ENCODE assay signal across 1 cellular context in genomic region chr1:223364685-223365382, GRCh38.
TF ChIP-seq lines count a peak whose summit lies in the region.

No MANE protein-coding gene starts in this region.

TF ChIP-seq in HEK293, 187 proteins besides CTCF, POLR2A, EP300 and RAD21 (continued from another document and continues in another):
- no peak; the same call in 1 of the 2 replicates for TF ChIP-seq PRDM2 (tag by site-specific recombination; IDR thresholded peaks at IDR 0.05; ENCODE audit: borderline replicate concordance)
- no peak for TF ChIP-seq ZIC2 (tag by site-specific recombination; IDR thresholded peaks at IDR 0.05)
- no peak for TF ChIP-seq ZNF121 (tag by site-specific recombination; IDR thresholded peaks at IDR 0.05)
- no peak for TF ChIP-seq ZNF302 (tag by site-specific recombination; IDR thresholded peaks at IDR 0.05; ENCODE audit: low read depth)
- no peak for TF ChIP-seq TCF7L2 (IDR thresholded peaks at IDR 0.05; ENCODE audit: borderline replicate concordance, low read depth, low read length)
- TF ChIP-seq MYNN (tag by site-specific recombination; IDR thresholded peaks at IDR 0.05; ENCODE audit: borderline replicate concordance) = 0 out of 2 replicates have a peak, but pooled peaks have one; percentile 39
- no peak for TF ChIP-seq ZNF214 (tag by site-specific recombination; IDR thresholded peaks at IDR 0.05; ENCODE audit: borderline replicate concordance)
- no peak for TF ChIP-seq ZNF514 (tag by site-specific recombination; IDR thresholded peaks at IDR 0.05)
- peak; percentile 87 for TF ChIP-seq PRDM10 (tag by site-specific recombination; IDR thresholded peaks at IDR 0.05)
- no peak for TF ChIP-seq ZNF391 (tag by site-specific recombination; IDR thresholded peaks at IDR 0.05; ENCODE audit: borderline replicate concordance, low read depth)
- TF ChIP-seq IKZF3 (tag by site-specific recombination; IDR thresholded peaks at IDR 0.05) = no peak
- peak; percentile 22; the same call in 1 of the 2 replicates for TF ChIP-seq PRDM1 (tag by site-specific recombination; IDR thresholded peaks at IDR 0.05)
- peak; percentile 36; the same call in 1 of the 2 replicates for TF ChIP-seq KLF8 (tag by site-specific recombination; IDR thresholded peaks at IDR 0.05)
- no peak for TF ChIP-seq BCL11B (tag by site-specific recombination; IDR thresholded peaks at IDR 0.05; ENCODE audit: low read depth)
- TF ChIP-seq AEBP2 (tag by site-specific recombination; IDR thresholded peaks at IDR 0.05; ENCODE audit: borderline replicate concordance) = no peak
- peak; percentile 71 for TF ChIP-seq ZFHX2 (tag by site-specific recombination; conservative IDR thresholded peaks at IDR 0.05)
- peak; percentile 60 for TF ChIP-seq ZEB2 (tag by site-specific recombination; IDR thresholded peaks at IDR 0.05)
- TF ChIP-seq ZNF701 (tag by site-specific recombination; IDR thresholded peaks at IDR 0.05) = no peak
- TF ChIP-seq ZNF19 (tag by site-specific recombination; IDR thresholded peaks at IDR 0.05; ENCODE audit: low read depth) = no peak
- TF ChIP-seq WT1 (tag by site-specific recombination; IDR thresholded peaks at IDR 0.05) = no peak; the same call in none of the 2 replicates
- peak; percentile 58; the same call in 1 of the 2 replicates for TF ChIP-seq SP3 (tag by site-specific recombination; IDR thresholded peaks at IDR 0.05)
- TF ChIP-seq ZNF549 (tag by site-specific recombination; IDR thresholded peaks at IDR 0.05) = no peak
- no peak for TF ChIP-seq ZNF324 (tag by site-specific recombination; IDR thresholded peaks at IDR 0.05)
- no peak for TF ChIP-seq ZNF18 (tag by site-specific recombination; IDR thresholded peaks at IDR 0.05)
- TF ChIP-seq PBX3 (CRISPR knock-in tag; IDR thresholded peaks at IDR 0.05) = no peak
- TF ChIP-seq ZNF335 (tag by site-specific recombination; conservative IDR thresholded peaks at IDR 0.05) = peak; percentile 95
- peak; percentile 64; the same call in 1 of the 2 replicates for TF ChIP-seq ZNF600 (tag by site-specific recombination; IDR thresholded peaks at IDR 0.05)
- TF ChIP-seq ZNF239 (tag by site-specific recombination; IDR thresholded peaks at IDR 0.05) = no peak
- no peak for TF ChIP-seq ZNF266 (tag by site-specific recombination; IDR thresholded peaks at IDR 0.05; ENCODE audit: low read depth)
- TF ChIP-seq ZBTB10 (tag by site-specific recombination; IDR thresholded peaks at IDR 0.05) = peak; percentile 73; the same call in 1 of the 2 replicates
- no peak for TF ChIP-seq ZNF658 (tag by site-specific recombination; IDR thresholded peaks at IDR 0.05)
- 0 out of 2 replicates have a peak, but pooled peaks have one; percentile 11 for TF ChIP-seq HOXC10 (CRISPR knock-in tag; IDR thresholded peaks at IDR 0.05)
- no peak for TF ChIP-seq ZFP37 (tag by site-specific recombination; IDR thresholded peaks at IDR 0.05)
- TF ChIP-seq ZNF501 (tag by site-specific recombination; IDR thresholded peaks at IDR 0.05) = 0 out of 2 replicates have a peak, but pooled peaks have one; percentile 20
- TF ChIP-seq ZBTB7A (tag by site-specific recombination; IDR thresholded peaks at IDR 0.05; ENCODE audit: low read depth) = peak; percentile 79
- no peak for TF ChIP-seq TSHZ1 (tag by site-specific recombination; IDR thresholded peaks at IDR 0.05; ENCODE audit: borderline replicate concordance)
- TF ChIP-seq ZBTB26 (tag by site-specific recombination; optimal IDR thresholded peaks at IDR 0.05) = peak; percentile 75
- TF ChIP-seq ZNF10 (tag by site-specific recombination; IDR thresholded peaks at IDR 0.05) = no peak
- TF ChIP-seq ZNF426 (tag by site-specific recombination; IDR thresholded peaks at IDR 0.05) = no peak
